Comparison of ENCODE assay signal across 8 cellular contexts in genomic region chr11:1262172-1263006, GRCh38. TPM values are rescaled to one million over a fixed set of nuclear protein-coding genes. Genes with fewer than 3 reads are reported as not detected.
DNase-seq lines count a peak whose midpoint lies in the region; TF ChIP-seq lines count a peak whose summit lies in the region.

No MANE protein-coding gene starts in this region.

- no peak overlapping the region for H3K18ac ChIP-seq in trophoblast cell (ENCODE audit: low read length)

- H2BK12ac ChIP-seq in trophoblast cell (ENCODE audit: low read length): no peak overlapping the region

- intact Hi-C loops in adrenal gland (cut with DNase I) (no loop called here), cardiac septum (cut with DNase I) (loop anchor here (2.0 kb wide), 1 partner anchor 48 kb away; no protein-coding TSS in a partner anchor), tibial artery (cut with DNase I; ENCODE audit: low total_unique reads) (no loop called here)

- peak overlapping the region; percentile 5 for H4K91ac ChIP-seq in trophoblast cell (ENCODE audit: low read depth, low read length)

- H2BK120ac ChIP-seq in trophoblast cell (ENCODE audit: insufficient read depth, low read length, poor library complexity): no peak overlapping the region

- H3K4me3 ChIP-seq in adrenal gland: peak overlapping the region in 2 of 4 donors; percentile 31 to 45
- peak overlapping the region; percentile 63 for H3K4me3 ChIP-seq in trophoblast cell (ENCODE audit: low read depth, low read length)
- H3K4me3 ChIP-seq in tibial artery: peak overlapping the region; percentile 49 to 51

- TF ChIP-seq POLR2A in adrenal gland (IDR thresholded peaks at IDR 0.05): peak; percentile 23 to 52

- H4K8ac ChIP-seq in trophoblast cell (ENCODE audit: low read depth, low read length): peak overlapping the region; percentile 80

- H3K79me1 ChIP-seq in trophoblast cell (ENCODE audit: low read length): peaks cover 2% of the 10 kb centered on the region

- no peak overlapping the region for H2BK5ac ChIP-seq in trophoblast cell (ENCODE audit: low read depth, low read length, poor library complexity)

- no peak overlapping the region for H3K14ac ChIP-seq in trophoblast cell (ENCODE audit: low read length)

- H4K12ac ChIP-seq in trophoblast cell (ENCODE audit: low read depth, low read length): peak overlapping the region; percentile 22

- DNase-seq in DMS153 (lab: John Stamatoyannopoulos, UW) (peak; percentile 71), H4 (ENCODE audit: low spot score) (peak; percentile 84), NCI-H1105 (lab: John Stamatoyannopoulos, UW) (peak; percentile 30), T follicular helper cell (ENCODE audit: low read depth) (peak; percentile 75), adrenal gland (peak; percentile 92 to 97 (median 94)), cardiac septum (ENCODE audit: low spot score) (peak; percentile 94), trophoblast cell (peak; percentile 94 to 95), tibial artery (peak; percentile 88 to 97)

- no peaks in the 10 kb centered on the region for H3K27me3 ChIP-seq in adrenal gland
- H3K27me3 ChIP-seq in trophoblast cell (ENCODE audit: insufficient read depth, low read length): no peaks in the 10 kb centered on the region
- H3K27me3 ChIP-seq in tibial artery: peaks cover 0 to 5% of the 10 kb centered on the region in 2 donors

- WGBS in adrenal gland, 4 donors: 0 to 14% (median 10%) methylated on average over 15 to 31 of the region's 31 CpGs
- WGBS in trophoblast cell (ENCODE audit: extremely low coverage, insufficient coverage, insufficient read length): no CpG with 5 or more reads among the region's 31 CpGs

- no peaks in the 10 kb centered on the region for H3K79me2 ChIP-seq in trophoblast cell (ENCODE audit: control insufficient read depth, insufficient read depth, low read length, poor library complexity)

- peak overlapping the region; percentile 94 for H3K4me2 ChIP-seq in trophoblast cell (ENCODE audit: low read length)

- TF ChIP-seq CTCF in adrenal gland (IDR thresholded peaks at IDR 0.05): peak in 1 of 6 experiments; percentile 3
- TF ChIP-seq CTCF in tibial artery (IDR thresholded peaks at IDR 0.05): no peak

- H3K4me1 ChIP-seq in adrenal gland (replicated peaks in 1 of 2) (peaks cover 10 to 12% of the 10 kb centered on the region in 2 donors), trophoblast cell (ENCODE audit: control insufficient read depth in 1 of 2, insufficient read depth in 2 of 2, low read length in 2 of 2) (peaks cover 6 to 11% of the 10 kb centered on the region in 2 experiments), tibial artery (peaks cover 0 to 16% (median 13%) of the 10 kb centered on the region in 4 donors)

- H3K9me3 ChIP-seq in adrenal gland (replicated peaks in 1 of 3): no peaks in the 10 kb centered on the region
- peaks cover 13% of the 10 kb centered on the region for H3K9me3 ChIP-seq in trophoblast cell (ENCODE audit: insufficient read depth, low read depth, low read length)
- H3K9me3 ChIP-seq in tibial artery: no peaks in the 10 kb centered on the region

- no peak overlapping the region for H3K4ac ChIP-seq in trophoblast cell (ENCODE audit: low read depth, low read length)

- H3K36me3 ChIP-seq in adrenal gland (replicated peaks in 1 of 2): no peaks in the 10 kb centered on the region
- no peaks in the 10 kb centered on the region for H3K36me3 ChIP-seq in trophoblast cell (ENCODE audit: control insufficient read depth in 1 of 2, insufficient read depth in 2 of 2, low read length in 2 of 2)
- no peaks in the 10 kb centered on the region for H3K36me3 ChIP-seq in tibial artery

- no peak overlapping the region for H3K23ac ChIP-seq in trophoblast cell (ENCODE audit: low read length)

- H3K9ac ChIP-seq in trophoblast cell (ENCODE audit: low read length): peak overlapping the region; percentile 62

- peak overlapping the region; percentile 6 for H2AFZ ChIP-seq in trophoblast cell (ENCODE audit: insufficient read depth, low read length, poor library complexity)

- H2AK5ac ChIP-seq in trophoblast cell (ENCODE audit: low read length): peak overlapping the region; percentile 35

- H3K27ac ChIP-seq in adrenal gland (peak overlapping the region in 3 of 5 donors; percentile 9 to 77 (median 64)), trophoblast cell (ENCODE audit: low read depth, low read length) (no peak overlapping the region), tibial artery (peak overlapping the region; percentile 65 to 78)

RNA-seq across cellular contexts. Expression of gene MUC5B, which starts 39.5 kb away (rescaled TPM):
- not detected in 2 replicates for total RNA-seq in H4 (2014; rRNA removed; shearing (Covaris generic))
- total RNA-seq in adrenal gland (under 1 TPM in 3 of 8 donors, not detected in 5; 0.70 to 0.95 (median 0.93) TPM), cardiac septum (not detected)
- polyA plus RNA-seq in adrenal gland: under 1 TPM in 1 of 3 donors, not detected in 2; under 0.01 TPM
- under 0.01 TPM in 1 of 2 replicates, not detected in the other for polyA plus RNA-seq in trophoblast cell (2013)

RNA-seq across cellular contexts. Expression of gene TOLLIP, which starts 47.0 kb away (rescaled TPM):
- 18.6 and 26.9 TPM in 2 replicates for total RNA-seq in H4 (2014; rRNA removed; shearing (Covaris generic))
- total RNA-seq in adrenal gland (10 to 100 TPM; 62.2 to 84.1 (median 72.0) TPM), cardiac septum (46.9 TPM)
- 10 to 100 TPM; 21.7 to 35.2 (median 23.2) TPM for polyA plus RNA-seq in adrenal gland
- 31.6 and 33.1 TPM in 2 replicates for polyA plus RNA-seq in trophoblast cell (2013)

Comparison
In these comparisons a context has a peak if more than half of its experiments do, and no peak if none do; other contexts are left out.
1. DNase-seq: peak in every context shown above with its lines; median percentile 94 in trophoblast cell; 94 in adrenal gland; 94 in cardiac septum; 92 in tibial artery; 84 in H4; 75 in T follicular helper cell; 71 in DMS153; 30 in NCI-H1105.